1 cellular context compared by ENCODE assay signal in the genomic region with DNA sequence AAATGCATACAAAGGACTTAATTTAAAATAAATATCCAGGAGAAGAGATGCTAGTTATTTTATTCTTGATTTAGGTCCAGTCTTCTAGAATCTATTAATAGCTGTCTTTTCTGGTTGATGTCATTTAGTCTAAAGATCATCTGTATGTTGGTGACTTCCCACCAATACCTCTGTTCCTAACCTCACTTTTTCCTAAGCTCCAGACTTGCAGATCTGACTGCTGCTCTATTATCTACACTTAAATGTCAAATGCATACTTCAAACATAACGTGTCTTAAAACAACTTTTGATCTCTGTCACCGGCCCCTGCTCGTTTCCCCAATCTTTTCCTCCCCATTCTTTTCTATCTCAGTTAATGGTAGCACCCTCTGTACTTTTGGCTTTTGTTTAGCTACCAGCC.
TF ChIP-seq lines count a peak whose summit lies in the region.

No MANE protein-coding gene starts in this region.

TF ChIP-seq in GM12878, 131 proteins besides CTCF, POLR2A, EP300 and RAD21 (continued from another document):
- no peak for TF ChIP-seq RELA (IDR thresholded peaks at IDR 0.05; ENCODE audit: borderline replicate concordance, partially characterized antibody)
- no peak for TF ChIP-seq SIN3A (IDR thresholded peaks at IDR 0.05; ENCODE audit: low read depth, low read length)
- TF ChIP-seq, protein P1, sequence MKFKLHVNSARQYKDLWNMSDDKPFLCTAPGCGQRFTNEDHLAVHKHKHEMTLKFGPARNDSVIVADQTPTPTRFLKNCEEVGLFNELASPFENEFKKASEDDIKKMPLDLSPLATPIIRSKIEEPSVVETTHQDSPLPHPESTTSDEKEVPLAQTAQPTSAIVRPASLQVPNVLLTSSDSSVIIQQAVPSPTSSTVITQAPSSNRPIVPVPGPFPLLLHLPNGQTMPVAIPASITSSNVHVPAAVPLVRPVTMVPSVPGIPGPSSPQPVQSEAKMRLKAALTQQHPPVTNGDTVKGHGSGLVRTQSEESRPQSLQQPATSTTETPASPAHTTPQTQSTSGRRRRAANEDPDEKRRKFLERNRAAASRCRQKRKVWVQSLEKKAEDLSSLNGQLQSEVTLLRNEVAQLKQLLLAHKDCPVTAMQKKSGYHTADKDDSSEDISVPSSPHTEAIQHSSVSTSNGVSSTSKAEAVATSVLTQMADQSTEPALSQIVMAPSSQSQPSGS (IDR thresholded peaks at IDR 0.05; ENCODE audit: low read length), result 0 out of 2 replicates have a peak, but pooled peaks have one; percentile 16
